ENCODE assay signal across 23 cellular contexts in the genomic region with DNA sequence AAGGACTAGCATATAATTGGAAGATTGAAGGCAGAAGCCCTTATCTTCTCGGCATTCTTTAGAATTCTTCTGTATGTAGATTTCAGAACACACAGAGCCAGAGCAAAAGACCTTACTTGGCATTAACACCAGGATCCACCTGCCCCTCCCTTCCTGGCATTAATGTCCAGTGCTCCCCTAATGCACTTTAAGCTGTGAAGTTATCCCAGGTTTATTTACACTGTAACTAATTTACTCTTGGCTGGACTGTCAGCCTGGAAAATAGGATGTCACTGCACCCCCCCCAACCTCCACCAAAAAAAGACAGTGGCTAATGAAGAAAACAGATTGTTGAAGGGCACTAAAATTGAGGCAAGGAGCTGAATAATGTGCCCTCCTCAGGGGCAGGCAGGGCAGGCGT. TPM values are rescaled to one million over a fixed set of nuclear protein-coding genes. Genes with fewer than 3 reads are reported as not detected.
DNase-seq lines count a peak whose midpoint lies in the region; ATAC-seq and TF ChIP-seq lines count a peak whose summit lies in the region.
"Had no signal": no experiment of that assay in that cellular context is flagged by ENCODE, and none has a peak within 500 bp of the region (broad histone marks: within the 10 kb centered on the region; RNA-seq: fewer than 3 reads in every experiment).

No MANE protein-coding gene starts in this region.

- no peak overlapping the region; the same call in 1 of the 2 replicates for H3K9ac ChIP-seq in GM23248
- H3K9ac ChIP-seq in neural progenitor cell, result no peak overlapping the region

- no peaks in the 10 kb centered on the region for H3K9me2 ChIP-seq in GM23248 (ENCODE audit: insufficient read depth)

- DNase-seq in GM23248, result no peak
- DNase-seq in neural progenitor cell (ENCODE audit: low spot score), result no peak
- DNase-seq in thoracic aorta (ENCODE audit: low spot score), result no peak
- no peak for DNase-seq in stimulated activated CD4-positive, alpha-beta T cell treated with anti-CD3 and anti-CD28 coated beads, Interleukin-4, amount 100 ng/mL, for 24 hours
- DNase-seq: activated effector memory CD4-positive, alpha-beta T cell treated with Interleukin-2 at 50 U/mL for 16 hours; activated naive CD8-positive, alpha-beta T cell treated with anti-CD3 and anti-CD28 coated beads, Interleukin-2, amount 10 ng/mL, durations not matched to agents 7 days and 5 days; body of pancreas; CD4-positive, alpha-beta memory T cell; DMS53; GF-D8; left colon; NCI-H1436; NCI-H524; nephron progenitor cell; RPMI8226; stimulated activated CD4-positive, alpha-beta T cell treated with anti-CD3 and anti-CD28 coated beads, Interleukin-4, amount 100 ng/mL, for 4 hours had no signal

- WGBS in GM23248 (ENCODE audit: low coverage in 1 of 2, low lambda C conversion rate in 2 of 2, missing lambda C conversion rate in 2 of 2), 2 experiments, result 79 to 82% methylated on average over 2 of the region's 2 CpGs

- H3K36me3 ChIP-seq in GM23248 (ENCODE audit: low read depth) (peaks cover 64% of the 10 kb centered on the region), neural progenitor cell (no peaks in the 10 kb centered on the region), thoracic aorta (no peaks in the 10 kb centered on the region)

- H3K27ac Mint-ChIP-seq in neural progenitor cell, result peak overlapping the region; percentile 93
- H3K27ac Mint-ChIP-seq: activated naive CD8-positive, alpha-beta T cell treated with anti-CD3 and anti-CD28 coated beads, Interleukin-2, amount 10 ng/mL, durations not matched to agents 7 days and 5 days; IgD-negative memory B cell; stimulated activated naive CD8-positive, alpha-beta T cell treated with anti-CD3 and anti-CD28 coated beads, Interleukin-15, Interleukin-2, amounts not matched to agents 100 ng/mL and 50 ng/mL, for 24 hours; T-helper 2 cell treated with Interferon-gamma antibody and Interleukin-4, amounts not matched to agents 5 μg/mL and 100 μg/mL, for 36 hours had no signal

- H3K4me1 ChIP-seq in GM23248 (ENCODE audit: insufficient read depth) (0 out of 2 replicates have a peak, but pooled peaks cover 4% of the 10 kb centered on the region), neural progenitor cell (peaks cover 18% of the 10 kb centered on the region), thoracic aorta (ENCODE audit: control insufficient read depth in 1 of 2, low read depth in 2 of 2) (peaks cover 8 to 63% of the 10 kb centered on the region in 2 donors)
- H3K4me1 ChIP-seq: body of pancreas had no signal

- H3K27me3 ChIP-seq in GM23248 (replicated peaks; ENCODE audit: insufficient read depth) (no peaks in the 10 kb centered on the region), neural progenitor cell (no peaks in the 10 kb centered on the region), thoracic aorta (replicated peaks; ENCODE audit: insufficient read depth) (no peaks in the 10 kb centered on the region)
- H3K27me3 ChIP-seq: body of pancreas had no signal

- no peak overlapping the region for H3K4me3 Mint-ChIP-seq in neural progenitor cell
- H3K4me3 Mint-ChIP-seq: activated naive CD8-positive, alpha-beta T cell treated with anti-CD3 and anti-CD28 coated beads, Interleukin-2, amount 10 ng/mL, durations not matched to agents 7 days and 5 days; CD4-positive, alpha-beta memory T cell; IgD-negative memory B cell; nephron progenitor cell; stimulated activated naive CD8-positive, alpha-beta T cell treated with anti-CD3 and anti-CD28 coated beads, Interleukin-15, Interleukin-2, amounts not matched to agents 100 ng/mL and 50 ng/mL, for 24 hours; T-helper 2 cell treated with Interferon-gamma antibody and Interleukin-4, amounts not matched to agents 5 μg/mL and 100 μg/mL, for 36 hours had no signal

- H3K27ac ChIP-seq in GM23248 (peak overlapping the region; percentile 56), cingulate gyrus (ENCODE audit: low read depth, low read length) (peak overlapping the region; percentile 29), neural progenitor cell (no peak overlapping the region), thoracic aorta (peak overlapping the region; percentile 36 to 41)

- in situ Hi-C loops in GM23248 (cut with MboI), result no loop called here

- H3K4me2 ChIP-seq in GM23248 (ENCODE audit: unreplicated experiment), result no peak overlapping the region
- no peak overlapping the region for H3K4me2 ChIP-seq in neural progenitor cell

- H3K4me1 Mint-ChIP-seq in neural progenitor cell, result peaks cover 45% of the 10 kb centered on the region
- H3K4me1 Mint-ChIP-seq: IgD-negative memory B cell had no signal

- no peaks in the 10 kb centered on the region for H3K36me3 Mint-ChIP-seq in neural progenitor cell
- H3K36me3 Mint-ChIP-seq: activated naive CD8-positive, alpha-beta T cell treated with anti-CD3 and anti-CD28 coated beads, Interleukin-2, amount 10 ng/mL, durations not matched to agents 7 days and 5 days; CD4-positive, alpha-beta memory T cell; IgD-negative memory B cell had no signal

- TF ChIP-seq CTCF in neural progenitor cell (IDR thresholded peaks at IDR 0.05), result no peak
- no peak for TF ChIP-seq CTCF in thoracic aorta (IDR thresholded peaks at IDR 0.05)

- peaks cover 100% of the 10 kb centered on the region for H3F3A ChIP-seq in GM23248 (ENCODE audit: insufficient read depth)
- H3F3A ChIP-seq in neural progenitor cell (ENCODE audit: low read depth), result no peaks in the 10 kb centered on the region

- no peak overlapping the region for H3K4me3 ChIP-seq in GM23248
- no peak overlapping the region for H3K4me3 ChIP-seq in neural progenitor cell
- no peak overlapping the region for H3K4me3 ChIP-seq in thoracic aorta
- H3K4me3 ChIP-seq: body of pancreas had no signal

- no peaks in the 10 kb centered on the region for H3K9me3 Mint-ChIP-seq in neural progenitor cell
- H3K9me3 Mint-ChIP-seq: activated naive CD8-positive, alpha-beta T cell treated with anti-CD3 and anti-CD28 coated beads, Interleukin-2, amount 10 ng/mL, durations not matched to agents 7 days and 5 days; CD4-positive, alpha-beta memory T cell; IgD-negative memory B cell; nephron progenitor cell; stimulated activated naive CD8-positive, alpha-beta T cell treated with anti-CD3 and anti-CD28 coated beads, Interleukin-15, Interleukin-2, amounts not matched to agents 100 ng/mL and 50 ng/mL, for 24 hours; T-helper 2 cell treated with Interferon-gamma antibody and Interleukin-4, amounts not matched to agents 5 μg/mL and 100 μg/mL, for 36 hours had no signal

- ATAC-seq in thoracic aorta (ENCODE audit: insufficient number of reproducible peaks, low FRiP score, low read depth), result no peak
- no peak for ATAC-seq in GM18498 (IDR thresholded peaks at IDR 0.05; ENCODE audit: unreplicated experiment)
- ATAC-seq in GM19463 (IDR thresholded peaks at IDR 0.05; ENCODE audit: unreplicated experiment), result no peak
- ATAC-seq: body of pancreas, left colon, SK-N-SH treated with all-trans-retinoic acid at 6 μM for 48 hours had no signal

- peaks cover 99% of the 10 kb centered on the region for H3K79me2 ChIP-seq in GM23248 (ENCODE audit: insufficient read depth)
- no peaks in the 10 kb centered on the region for H3K79me2 ChIP-seq in neural progenitor cell (ENCODE audit: low read depth)

- peaks cover 4% of the 10 kb centered on the region for H3K27me3 Mint-ChIP-seq in neural progenitor cell (ENCODE audit: insufficient read depth, low read depth)
- H3K27me3 Mint-ChIP-seq: activated naive CD8-positive, alpha-beta T cell treated with anti-CD3 and anti-CD28 coated beads, Interleukin-2, amount 10 ng/mL, durations not matched to agents 7 days and 5 days; stimulated activated naive CD8-positive, alpha-beta T cell treated with anti-CD3 and anti-CD28 coated beads, Interleukin-15, Interleukin-2, amounts not matched to agents 100 ng/mL and 50 ng/mL, for 24 hours had no signal

- peaks cover 43% of the 10 kb centered on the region for H4K20me1 ChIP-seq in GM23248 (ENCODE audit: insufficient read depth)
- H4K20me1 ChIP-seq in neural progenitor cell (ENCODE audit: low read depth), result no peaks in the 10 kb centered on the region

- H3K9me3 ChIP-seq in GM23248 (ENCODE audit: low read depth) (no peaks in the 10 kb centered on the region), neural progenitor cell (ENCODE audit: low read depth) (no peaks in the 10 kb centered on the region), thoracic aorta (no peaks in the 10 kb centered on the region)
- H3K9me3 ChIP-seq: body of pancreas had no signal

- H2AFZ ChIP-seq in GM23248, result no peak overlapping the region
- H2AFZ ChIP-seq in neural progenitor cell (replicated peaks), result no peak overlapping the region

RNA-seq across cellular contexts. Expression of gene TIMP3, which starts 30.1 kb away (rescaled TPM):
- total RNA-seq in GM23248 (2014; rRNA removed; shearing (Covaris generic)), result 1,244 and 1,254 TPM in 2 replicates
- polyA plus RNA-seq in GM23248 (2016; fragmentation: Nextera tagmentation; extraction: Ambion mirVana), result 1,465 and 1,490 TPM in 2 replicates
- total RNA-seq in neural progenitor cell (ENCODE audit: low replicate concordance) (6.3 and 6.9 TPM in 2 replicates), thoracic aorta (100 to 1,000 TPM; 471 to 756 TPM)
- polyA plus RNA-seq: CD4-positive, alpha-beta memory T cell; IgD-negative memory B cell had no signal

Comparison
In these comparisons a context has a peak if more than half of its experiments do, and no peak if none do; other contexts are left out.
1. RNA of gene TIMP3, which starts 30.1 kb away (total RNA-seq): 1,244 to 1,254 TPM in GM23248 and 471 to 756 TPM in thoracic aorta; 6.3 to 6.9 TPM in neural progenitor cell; every median in the first group is over 10 times any median in the second.